In genomic region chr9:86500667-86501435, GRCh38 we compare ENCODE assay signal across 12 cellular contexts.
DNase-seq lines count a peak whose midpoint lies in the region; ATAC-seq, FAIRE-seq and TF ChIP-seq lines count a peak whose summit lies in the region.
"Had no signal": no experiment of that assay in that cellular context is flagged by ENCODE, and none has a peak within 500 bp of the region (broad histone marks: within the 10 kb centered on the region; RNA-seq: fewer than 3 reads in every experiment).

No MANE protein-coding gene starts in this region.

- no peak overlapping the region for H3K27ac Mint-ChIP-seq in activated CD4-positive, alpha-beta memory T cell treated with anti-CD3 and anti-CD28 coated beads, Interleukin-2, amount 10 ng/mL, durations not matched to agents 7 days and 5 days

- H3K36me3 ChIP-seq in K562 (ENCODE audit: control insufficient read depth, insufficient read depth, low read length) (no peaks in the 10 kb centered on the region), left lung (no peaks in the 10 kb centered on the region), tibial artery (no peaks in the 10 kb centered on the region)
- H3K36me3 ChIP-seq: esophagus muscularis mucosa had no signal

- intact Hi-C loops in K562 (cut with micrococcal nuclease), result no loop called here
- intact Hi-C loops in left lung (cut with DNase I), result no loop called here
- intact Hi-C loops in tibial artery (cut with DNase I; ENCODE audit: low total_unique reads), result no loop called here

- CTCF ChIA-PET in K562 (lab: Yijun Ruan, JAX; ENCODE audit: low intra/inter-chr PET ratio), result no interaction called here
- CTCF ChIA-PET in activated CD4-positive, alpha-beta memory T cell treated with anti-CD3 and anti-CD28 coated beads, Interleukin-2, amount 10 ng/mL, durations not matched to agents 7 days and 5 days (lab: Charles Lee), result no interaction called here

- no peak for TF ChIP-seq RAD21 in K562 (CRISPR knock-in tag; conservative IDR thresholded peaks at IDR 0.05 in 1 of 2, IDR thresholded peaks at IDR 0.05 in 1 of 2)

- H4K20me1 ChIP-seq in K562 (replicated peaks; ENCODE audit: control insufficient read depth, insufficient read depth, low read length), result no peaks in the 10 kb centered on the region

- H3K9me3 ChIP-seq in K562 (replicated peaks; ENCODE audit: control insufficient read depth, insufficient read depth, low read depth, low read length), result no peaks in the 10 kb centered on the region
- no peaks in the 10 kb centered on the region for H3K9me3 ChIP-seq in left lung
- no peaks in the 10 kb centered on the region for H3K9me3 ChIP-seq in tibial artery
- H3K9me3 ChIP-seq: esophagus muscularis mucosa had no signal

- no peaks in the 10 kb centered on the region for H3K79me2 ChIP-seq in K562 (ENCODE audit: control insufficient read depth, insufficient read depth, low read length)

- H3K4me2 ChIP-seq in K562 (ENCODE audit: insufficient read depth, low read length), result no peak overlapping the region

- TF ChIP-seq CTCF in K562 (IDR thresholded peaks at IDR 0.05 in 2 of 3, conservative IDR thresholded peaks at IDR 0.05 in 1 of 3; ENCODE audit: insufficient read depth in 2 of 3, low read depth in 1 of 3, low read length in 3 of 3), result no peak
- TF ChIP-seq CTCF in left lung (IDR thresholded peaks at IDR 0.05), result no peak
- TF ChIP-seq CTCF in tibial artery (IDR thresholded peaks at IDR 0.05), result no peak

- H3K27ac ChIP-seq in K562 (ENCODE audit: extremely low read depth, low read depth, low read length), result no peak overlapping the region
- no peak overlapping the region for H3K27ac ChIP-seq in left lung
- H3K27ac ChIP-seq in tibial artery, result peak overlapping the region; percentile 6 to 41
- H3K27ac ChIP-seq: HL-60 had no signal

- no peak overlapping the region for H2AFZ ChIP-seq in K562 (ENCODE audit: low read depth, low read length)

- H3K27me3 ChIP-seq in K562 (ENCODE audit: control insufficient read depth in 2 of 2, insufficient read depth in 2 of 2, low read length in 2 of 2) (no peaks in the 10 kb centered on the region), left lung (no peaks in the 10 kb centered on the region), tibial artery (no peaks in the 10 kb centered on the region)
- H3K27me3 ChIP-seq: esophagus muscularis mucosa had no signal

- BruUV-seq in K562 (replicated peaks; lab: Mats Ljungman, UMichigan), result no TSS peak

- no peak overlapping the region for H3K4me3 Mint-ChIP-seq in activated CD4-positive, alpha-beta memory T cell treated with anti-CD3 and anti-CD28 coated beads, Interleukin-2, amount 10 ng/mL, durations not matched to agents 7 days and 5 days

- TF ChIP-seq POLR2A in K562 (conservative IDR thresholded peaks at IDR 0.05), result no peak

- no peaks in the 10 kb centered on the region for H3K4me1 ChIP-seq in K562 (replicated peaks in 1 of 2; ENCODE audit: control insufficient read depth in 2 of 2, insufficient read depth in 2 of 2, low read length in 2 of 2)
- no peaks in the 10 kb centered on the region for H3K4me1 ChIP-seq in left lung
- peaks cover 0 to 18% (median 0%) of the 10 kb centered on the region in 4 donors for H3K4me1 ChIP-seq in tibial artery

- ATAC-seq in K562 (no peak), left lung (peak; percentile 54), HG02571 (IDR thresholded peaks at IDR 0.05; ENCODE audit: unreplicated experiment) (no peak), HG02588 (IDR thresholded peaks at IDR 0.05; ENCODE audit: unreplicated experiment) (no peak)
- ATAC-seq: HCT116 had no signal

- POLR2A ChIA-PET in K562 (lab: Yijun Ruan, JAX), result no interaction called here
- POLR2A ChIA-PET in activated CD4-positive, alpha-beta memory T cell treated with anti-CD3 and anti-CD28 coated beads, Interleukin-2, amount 10 ng/mL, durations not matched to agents 7 days and 5 days (lab: Charles Lee), result no interaction called here

- H3K4me3 ChIP-seq in K562 (no peak overlapping the region), left lung (no peak overlapping the region), tibial artery (no peak overlapping the region)
- H3K4me3 ChIP-seq: esophagus muscularis mucosa had no signal

- no peak overlapping the region for H3K9ac ChIP-seq in K562 (ENCODE audit: insufficient read depth in 1 of 2, low read depth in 2 of 2, low read length in 2 of 2)

- no peak for FAIRE-seq in K562 (lab: Jason Lieb, UNC)

- 0% methylated on average over 8 of the region's 9 CpGs for WGBS in K562 (ENCODE audit: insufficient coverage, low coverage, missing lambda C conversion rate)

- H3K9me1 ChIP-seq in K562 (ENCODE audit: control insufficient read depth, insufficient read depth, low read length), result no peaks in the 10 kb centered on the region

- peak; percentile 71 for DNase-seq in HT1080 (ENCODE audit: low read depth)
- DNase-seq in K562 (ENCODE audit: extremely low read depth in 1 of 4, low spot score in 3 of 4), result no peak
- DNase-seq in left lung, result no peak
- no peak for DNase-seq in tibial artery
- DNase-seq in stimulated activated naive CD4-positive, alpha-beta T cell (lab: John Stamatoyannopoulos, UW), result no peak
- no peak for DNase-seq in activated CD4-positive, alpha-beta memory T cell treated with anti-CD3 and anti-CD28 coated beads, Interleukin-2, amount 10 ng/mL, durations not matched to agents 7 days and 5 days
- DNase-seq: NCI-H2081 had no signal

- no peaks in the 10 kb centered on the region for H3K4me1 Mint-ChIP-seq in activated CD4-positive, alpha-beta memory T cell treated with anti-CD3 and anti-CD28 coated beads, Interleukin-2, amount 10 ng/mL, durations not matched to agents 7 days and 5 days

- TF ChIP-seq EP300 in K562 (IDR thresholded peaks at IDR 0.05; ENCODE audit: low read length), result no peak

- H3K9me3 Mint-ChIP-seq in activated CD4-positive, alpha-beta memory T cell treated with anti-CD3 and anti-CD28 coated beads, Interleukin-2, amount 10 ng/mL, durations not matched to agents 7 days and 5 days, result no peaks in the 10 kb centered on the region

- in situ Hi-C loops in K562 (cut with MboI), result no loop called here

- H3K36me3 Mint-ChIP-seq in activated CD4-positive, alpha-beta memory T cell treated with anti-CD3 and anti-CD28 coated beads, Interleukin-2, amount 10 ng/mL, durations not matched to agents 7 days and 5 days (ENCODE audit: low read depth), result no peaks in the 10 kb centered on the region

- peaks cover 21% of the 10 kb centered on the region for H3K27me3 Mint-ChIP-seq in activated CD4-positive, alpha-beta memory T cell treated with anti-CD3 and anti-CD28 coated beads, Interleukin-2, amount 10 ng/mL, durations not matched to agents 7 days and 5 days

TF ChIP-seq in K562, 482 proteins besides CTCF, POLR2A, EP300 and RAD21:
- TF ChIP-seq BDP1 (IDR thresholded peaks at IDR 0.05; ENCODE audit: insufficient read depth, insufficient read length), result no peak
- peak; percentile 28; the same call in 1 of the 2 replicates for TF ChIP-seq ZNF316 (IDR thresholded peaks at IDR 0.05)

Comparison
In these comparisons a context has a peak if more than half of its experiments do, and no peak if none do; other contexts are left out.
1. H3K27ac ChIP-seq: peak in tibial artery (2 of 2); none in K562 (single experiment) and left lung (0 of 2).